ENCODE assay signal across 8 cellular contexts in the genomic region with DNA sequence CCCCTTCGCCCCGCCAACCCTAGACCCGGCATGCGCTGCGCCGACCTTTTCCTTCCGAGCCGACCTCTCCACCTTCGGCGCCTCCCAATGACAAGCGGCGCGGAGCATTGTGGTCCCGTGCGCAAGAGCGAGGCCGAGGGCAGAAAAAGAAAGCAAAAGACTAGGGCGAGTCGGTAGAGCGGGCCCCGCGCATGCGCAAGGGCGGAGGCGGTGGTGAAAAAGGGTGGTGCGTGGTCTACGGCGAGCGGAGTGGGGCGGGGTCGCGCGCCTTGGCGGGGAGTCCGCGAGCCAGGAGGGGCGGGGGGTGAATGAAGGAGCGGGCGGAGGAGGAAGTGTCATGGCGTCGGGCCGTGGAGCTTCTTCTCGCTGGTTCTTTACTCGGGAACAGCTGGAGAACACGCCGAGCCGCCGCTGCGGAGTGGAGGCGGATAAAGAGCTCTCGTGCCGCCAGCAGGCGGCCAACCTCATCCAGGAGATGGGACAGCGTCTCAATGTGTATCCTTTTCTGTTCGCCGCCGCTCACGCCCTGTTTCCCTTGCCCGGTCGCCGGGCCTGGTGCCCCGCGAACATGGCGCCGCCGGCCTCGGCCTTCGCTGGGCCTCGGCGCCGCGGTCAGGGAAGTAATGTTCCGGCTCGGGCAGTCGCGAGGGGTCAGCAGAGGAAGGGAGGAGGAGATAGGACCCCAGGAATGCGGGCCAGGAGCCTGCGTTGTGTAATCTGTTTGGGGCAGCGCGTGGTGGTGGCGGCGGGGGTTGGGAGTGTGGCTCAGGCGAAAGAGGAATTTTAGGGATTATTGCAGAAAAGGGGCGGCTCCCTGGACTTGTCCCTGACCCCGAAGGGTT. TPM values are rescaled to one million over a fixed set of nuclear protein-coding genes. Genes with fewer than 3 reads are reported as not detected.
A peak's percentile ranks its signal among the peaks of the same experiment; 100 is the strongest.
DNase-seq lines count a peak whose midpoint lies in the region; ATAC-seq and TF ChIP-seq lines count a peak whose summit lies in the region.

A gene (plus strand): TSS at position 305 of the 842 bp plus-strand sequence. CDS start 33 bp downstream, at position 338.

- CTCF ChIA-PET in RWPE1 (lab: Yijun Ruan, JAX), result interaction anchor here (0.6 to 0.7 kb wide), 4 partner anchors 31 to 1838 kb away, joined by 3 read pairs; a partner anchor contains a TSS

- H3K27ac Mint-ChIP-seq in activated T-helper 17 cell treated with anti-CD3 and anti-CD28 coated beads, Interleukin-2, amount 50 U/mL, for 72 hours, result peak within 1 kb of the TSS; percentile 93
- peak within 1 kb of the TSS; percentile 94 to 100 (median 98) for H3K27ac Mint-ChIP-seq in naive B cell
- H3K27ac Mint-ChIP-seq in stimulated activated memory B cell treated with anti-CD40 and anti-IgM and Interleukin-4, amounts not matched to agents 10 μg/mL and 1 μg/mL and 100 μg/mL, for 72 hours, result peak within 1 kb of the TSS; percentile 95

- peaks cover 6% of the 10 kb centered on the region for H3F3A ChIP-seq in DOHH2 (ENCODE audit: control insufficient read depth, insufficient read depth)

- H3K9me3 ChIP-seq in DOHH2 (ENCODE audit: control insufficient read depth, insufficient read depth, low read length), result 0 out of 2 replicates have a peak, but pooled peaks cover 7% of the 10 kb centered on the region

- H3K79me2 ChIP-seq in DOHH2 (ENCODE audit: control insufficient read depth, low read length), result peaks cover 59% of the 10 kb centered on the region

- H3K36me3 ChIP-seq in DOHH2 (ENCODE audit: control insufficient read depth, low read length), result peaks cover 34% of the 10 kb centered on the region

- peak; percentile 88 for ATAC-seq in activated T-helper 17 cell treated with anti-CD3 and anti-CD28 coated beads, Interleukin-2, amount 50 U/mL, for 72 hours (replicated peaks)
- peak; percentile 80 to 81 for ATAC-seq in naive B cell (ENCODE audit: low read depth in 2 of 2)
- peak; percentile 94 for ATAC-seq in stimulated activated memory B cell treated with anti-CD40 and anti-IgM and Interleukin-4, amounts not matched to agents 10 μg/mL and 1 μg/mL and 100 μg/mL, for 72 hours

- no peaks in the 10 kb centered on the region for H3K27me3 ChIP-seq in DOHH2 (ENCODE audit: control insufficient read depth, low read length)

- H3K4me3 ChIP-seq in DOHH2 (ENCODE audit: low read length) (peak within 1 kb of the TSS; percentile 84), LNCaP clone FGC (ENCODE audit: low read depth, low read length) (peak within 1 kb of the TSS; percentile 96)

- H3K27me3 Mint-ChIP-seq in activated T-helper 17 cell treated with anti-CD3 and anti-CD28 coated beads, Interleukin-2, amount 50 U/mL, for 72 hours, result no peaks in the 10 kb centered on the region
- H3K27me3 Mint-ChIP-seq in naive B cell, result no peaks in the 10 kb centered on the region
- no peaks in the 10 kb centered on the region for H3K27me3 Mint-ChIP-seq in stimulated activated memory B cell treated with anti-CD40 and anti-IgM and Interleukin-4, amounts not matched to agents 10 μg/mL and 1 μg/mL and 100 μg/mL, for 72 hours

- H3K4me1 ChIP-seq in DOHH2 (ENCODE audit: control insufficient read depth, low read length), result peaks cover 23% of the 10 kb centered on the region

- H3K36me3 Mint-ChIP-seq in activated T-helper 17 cell treated with anti-CD3 and anti-CD28 coated beads, Interleukin-2, amount 50 U/mL, for 72 hours (ENCODE audit: low read depth), result peaks cover 58% of the 10 kb centered on the region
- H3K36me3 Mint-ChIP-seq in naive B cell, result peaks cover 0 to 10% of the 10 kb centered on the region in 2 donors
- peaks cover 6% of the 10 kb centered on the region for H3K36me3 Mint-ChIP-seq in stimulated activated memory B cell treated with anti-CD40 and anti-IgM and Interleukin-4, amounts not matched to agents 10 μg/mL and 1 μg/mL and 100 μg/mL, for 72 hours

- H3K9me2 ChIP-seq in DOHH2 (replicated peaks; ENCODE audit: control insufficient read depth, low read length), result no peaks in the 10 kb centered on the region

- TF ChIP-seq CTCF in DOHH2 (IDR thresholded peaks at IDR 0.05; ENCODE audit: low read depth, low read length, poor library complexity, severe bottlenecking) (no peak), LNCaP clone FGC (IDR thresholded peaks at IDR 0.05; ENCODE audit: control insufficient read depth, extremely low read depth, insufficient read depth) (no peak), RWPE1 (conservative IDR thresholded peaks at IDR 0.05; ENCODE audit: low read depth) (no peak)

- peak within 1 kb of the TSS; percentile 90 for H3K4me2 ChIP-seq in DOHH2 (ENCODE audit: low read length)

- POLR2A ChIA-PET in RWPE1 (lab: Yijun Ruan, JAX; ENCODE audit: low non-redundant PET), result no interaction called here

- peaks cover 10% of the 10 kb centered on the region for H3K4me1 Mint-ChIP-seq in activated T-helper 17 cell treated with anti-CD3 and anti-CD28 coated beads, Interleukin-2, amount 50 U/mL, for 72 hours
- H3K4me1 Mint-ChIP-seq in naive B cell, result peaks cover 24 to 51% (median 38%) of the 10 kb centered on the region in 3 donors
- H3K4me1 Mint-ChIP-seq in stimulated activated memory B cell treated with anti-CD40 and anti-IgM and Interleukin-4, amounts not matched to agents 10 μg/mL and 1 μg/mL and 100 μg/mL, for 72 hours, result peaks cover 33% of the 10 kb centered on the region

- no peaks in the 10 kb centered on the region; the same call in 1 of the 2 replicates for H4K20me1 ChIP-seq in DOHH2 (ENCODE audit: control insufficient read depth, insufficient read depth, low read depth, low read length)

- H3K27ac ChIP-seq in DOHH2 (ENCODE audit: low read depth, low read length) (peak within 1 kb of the TSS; percentile 89), RWPE1 (peak within 1 kb of the TSS; percentile 98)

- DNase-seq in GOT3 (lab: John Stamatoyannopoulos, UW) (peak; percentile 99), LNCaP clone FGC (ENCODE audit: low read depth) (peak; percentile 93), RWPE1 (ENCODE audit: low spot score) (peak; percentile 99), fibroblast of gingiva (ENCODE audit: low read depth) (peak; percentile 99), naive B cell (peak; percentile 100)

- H3K9me3 Mint-ChIP-seq in activated T-helper 17 cell treated with anti-CD3 and anti-CD28 coated beads, Interleukin-2, amount 50 U/mL, for 72 hours, result no peaks in the 10 kb centered on the region
- H3K9me3 Mint-ChIP-seq in naive B cell, result peaks cover 0 to 5% (median 0%) of the 10 kb centered on the region in 7 donors
- no peaks in the 10 kb centered on the region for H3K9me3 Mint-ChIP-seq in stimulated activated memory B cell treated with anti-CD40 and anti-IgM and Interleukin-4, amounts not matched to agents 10 μg/mL and 1 μg/mL and 100 μg/mL, for 72 hours

- peak within 1 kb of the TSS; percentile 98 for H3K4me3 Mint-ChIP-seq in activated T-helper 17 cell treated with anti-CD3 and anti-CD28 coated beads, Interleukin-2, amount 50 U/mL, for 72 hours
- peak within 1 kb of the TSS; percentile 90 to 100 (median 98) for H3K4me3 Mint-ChIP-seq in naive B cell
- peak within 1 kb of the TSS; percentile 93 for H3K4me3 Mint-ChIP-seq in stimulated activated memory B cell treated with anti-CD40 and anti-IgM and Interleukin-4, amounts not matched to agents 10 μg/mL and 1 μg/mL and 100 μg/mL, for 72 hours

RNA-seq across cellular contexts. Expression of the gene that starts here (rescaled TPM):
- 10 to 100 TPM; 29.0 to 33.2 TPM for total RNA-seq in activated T-helper 17 cell treated with anti-CD3 and anti-CD28 coated beads, Interleukin-2, amount 50 U/mL, for 72 hours
- 10 to 100 TPM; 28.9 to 37.3 (median 33.3) TPM for polyA plus RNA-seq in naive B cell (ENCODE audit: low read depth in 6 of 6)

Comparison
In these comparisons a context has a peak if more than half of its experiments do, and no peak if none do; other contexts are left out.
1. Peak in every context shown above with its lines: DNase-seq, ATAC-seq, H3K4me3 ChIP-seq and H3K27ac ChIP-seq.